Comparison of ENCODE assay signal across 1 cellular context in the genomic region with DNA sequence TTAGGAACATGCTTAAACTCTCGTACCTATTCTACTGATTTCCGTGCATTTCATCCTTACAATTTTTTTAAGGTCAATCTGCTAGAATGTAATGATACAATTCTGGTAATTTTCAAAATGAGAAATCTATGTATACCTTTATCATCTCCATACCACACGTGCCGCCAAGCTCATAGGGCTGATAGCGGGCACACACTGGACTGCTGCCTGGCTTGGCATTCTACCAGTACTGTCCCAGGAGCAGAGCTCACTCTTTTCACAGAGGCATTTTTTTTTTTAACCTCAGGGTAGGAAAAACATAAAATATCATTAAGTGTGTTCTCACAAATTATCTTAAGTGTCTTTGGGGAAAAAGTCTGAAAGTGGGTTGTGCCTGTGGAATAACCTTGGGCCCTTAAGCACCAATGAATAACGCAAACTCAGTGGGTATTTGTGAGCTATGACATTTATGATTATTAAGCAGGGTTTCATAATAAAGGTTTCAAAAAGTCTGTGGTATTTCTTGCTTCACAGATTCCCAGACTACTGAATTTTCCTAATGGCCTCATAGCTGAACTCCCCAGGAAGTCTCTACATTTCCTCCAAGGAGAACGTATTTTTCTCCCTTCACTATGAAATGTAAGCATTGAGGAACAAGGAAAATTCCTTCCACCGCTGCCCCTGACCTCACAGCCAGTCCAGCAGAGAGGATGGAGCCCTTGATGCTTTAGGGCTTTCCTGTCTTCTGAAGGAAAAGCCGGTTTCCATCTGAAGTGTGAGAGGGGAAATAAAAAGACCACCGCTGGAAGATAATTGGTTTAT.
TF ChIP-seq lines count a peak whose summit lies in the region.

No MANE protein-coding gene starts in this region.

TF ChIP-seq in GM23338, 12 proteins besides CTCF, POLR2A, EP300 and RAD21:
- TF ChIP-seq EZH2phosphoT487 (IDR thresholded peaks at IDR 0.05; ENCODE audit: unreplicated experiment) (no peak), POLR2AphosphoS5 (IDR thresholded peaks at IDR 0.05; ENCODE audit: low read depth) (no peak), NANOG (IDR thresholded peaks at IDR 0.05; ENCODE audit: borderline replicate concordance) (no peak), CREB1 (CRISPR knock-in tag; IDR thresholded peaks at IDR 0.05; ENCODE audit: low read depth) (no peak), ZNF331 (CRISPR knock-in tag; IDR thresholded peaks at IDR 0.05; ENCODE audit: low read depth) (no peak), STAT1 (IDR thresholded peaks at IDR 0.05; ENCODE audit: unreplicated experiment) (no peak), ZNF114 (CRISPR knock-in tag; IDR thresholded peaks at IDR 0.05) (no peak), JUNB (IDR thresholded peaks at IDR 0.05; ENCODE audit: unreplicated experiment) (no peak), EZH2 (IDR thresholded peaks at IDR 0.05; ENCODE audit: low read depth, unreplicated experiment) (no peak), REST (IDR thresholded peaks at IDR 0.05; ENCODE audit: unreplicated experiment) (no peak)
- TF ChIP-seq, protein P1, sequence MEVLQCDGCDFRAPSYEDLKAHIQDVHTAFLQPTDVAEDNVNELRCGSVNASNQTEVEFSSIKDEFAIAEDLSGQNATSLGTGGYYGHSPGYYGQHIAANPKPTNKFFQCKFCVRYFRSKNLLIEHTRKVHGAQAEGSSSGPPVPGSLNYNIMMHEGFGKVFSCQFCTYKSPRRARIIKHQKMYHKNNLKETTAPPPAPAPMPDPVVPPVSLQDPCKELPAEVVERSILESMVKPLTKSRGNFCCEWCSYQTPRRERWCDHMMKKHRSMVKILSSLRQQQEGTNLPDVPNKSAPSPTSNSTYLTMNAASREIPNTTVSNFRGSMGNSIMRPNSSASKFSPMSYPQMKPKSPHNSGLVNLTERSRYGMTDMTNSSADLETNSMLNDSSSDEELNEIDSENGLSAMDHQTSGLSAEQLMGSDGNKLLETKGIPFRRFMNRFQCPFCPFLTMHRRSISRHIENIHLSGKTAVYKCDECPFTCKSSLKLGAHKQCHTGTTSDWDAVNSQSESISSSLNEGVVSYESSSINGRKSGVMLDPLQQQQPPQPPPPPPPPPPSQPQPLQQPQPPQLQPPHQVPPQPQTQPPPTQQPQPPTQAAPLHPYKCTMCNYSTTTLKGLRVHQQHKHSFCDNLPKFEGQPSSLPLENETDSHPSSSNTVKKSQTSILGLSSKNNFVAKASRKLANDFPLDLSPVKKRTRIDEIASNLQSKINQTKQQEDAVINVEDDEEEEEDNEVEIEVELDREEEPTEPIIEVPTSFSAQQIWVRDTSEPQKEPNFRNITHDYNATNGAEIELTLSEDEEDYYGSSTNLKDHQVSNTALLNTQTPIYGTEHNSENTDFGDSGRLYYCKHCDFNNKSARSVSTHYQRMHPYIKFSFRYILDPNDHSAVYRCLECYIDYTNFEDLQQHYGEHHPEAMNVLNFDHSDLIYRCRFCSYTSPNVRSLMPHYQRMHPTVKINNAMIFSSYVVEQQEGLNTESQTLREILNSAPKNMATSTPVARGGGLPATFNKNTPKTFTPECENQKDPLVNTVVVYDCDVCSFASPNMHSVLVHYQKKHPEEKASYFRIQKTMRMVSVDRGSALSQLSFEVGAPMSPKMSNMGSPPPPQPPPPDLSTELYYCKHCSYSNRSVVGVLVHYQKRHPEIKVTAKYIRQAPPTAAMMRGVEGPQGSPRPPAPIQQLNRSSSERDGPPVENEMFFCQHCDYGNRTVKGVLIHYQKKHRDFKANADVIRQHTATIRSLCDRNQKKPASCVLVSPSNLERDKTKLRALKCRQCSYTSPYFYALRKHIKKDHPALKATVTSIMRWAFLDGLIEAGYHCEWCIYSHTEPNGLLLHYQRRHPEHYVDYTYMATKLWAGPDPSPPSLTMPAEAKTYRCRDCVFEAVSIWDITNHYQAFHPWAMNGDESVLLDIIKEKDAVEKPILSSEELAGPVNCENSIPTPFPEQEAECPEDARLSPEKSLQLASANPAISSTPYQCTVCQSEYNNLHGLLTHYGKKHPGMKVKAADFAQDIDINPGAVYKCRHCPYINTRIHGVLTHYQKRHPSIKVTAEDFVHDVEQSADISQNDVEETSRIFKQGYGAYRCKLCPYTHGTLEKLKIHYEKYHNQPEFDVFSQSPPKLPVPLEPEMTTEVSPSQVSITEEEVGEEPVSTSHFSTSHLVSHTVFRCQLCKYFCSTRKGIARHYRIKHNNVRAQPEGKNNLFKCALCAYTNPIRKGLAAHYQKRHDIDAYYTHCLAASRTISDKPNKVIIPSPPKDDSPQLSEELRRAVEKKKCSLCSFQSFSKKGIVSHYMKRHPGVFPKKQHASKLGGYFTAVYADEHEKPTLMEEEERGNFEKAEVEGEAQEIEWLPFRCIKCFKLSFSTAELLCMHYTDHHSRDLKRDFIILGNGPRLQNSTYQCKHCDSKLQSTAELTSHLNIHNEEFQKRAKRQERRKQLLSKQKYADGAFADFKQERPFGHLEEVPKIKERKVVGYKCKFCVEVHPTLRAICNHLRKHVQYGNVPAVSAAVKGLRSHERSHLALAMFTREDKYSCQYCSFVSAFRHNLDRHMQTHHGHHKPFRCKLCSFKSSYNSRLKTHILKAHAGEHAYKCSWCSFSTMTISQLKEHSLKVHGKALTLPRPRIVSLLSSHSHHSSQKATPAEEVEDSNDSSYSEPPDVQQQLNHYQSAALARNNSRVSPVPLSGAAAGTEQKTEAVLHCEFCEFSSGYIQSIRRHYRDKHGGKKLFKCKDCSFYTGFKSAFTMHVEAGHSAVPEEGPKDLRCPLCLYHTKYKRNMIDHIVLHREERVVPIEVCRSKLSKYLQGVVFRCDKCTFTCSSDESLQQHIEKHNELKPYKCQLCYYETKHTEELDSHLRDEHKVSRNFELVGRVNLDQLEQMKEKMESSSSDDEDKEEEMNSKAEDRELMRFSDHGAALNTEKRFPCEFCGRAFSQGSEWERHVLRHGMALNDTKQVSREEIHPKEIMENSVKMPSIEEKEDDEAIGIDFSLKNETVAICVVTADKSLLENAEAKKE (CRISPR knock-in tag; IDR thresholded peaks at IDR 0.05) = no peak
- TF ChIP-seq, protein P2, sequence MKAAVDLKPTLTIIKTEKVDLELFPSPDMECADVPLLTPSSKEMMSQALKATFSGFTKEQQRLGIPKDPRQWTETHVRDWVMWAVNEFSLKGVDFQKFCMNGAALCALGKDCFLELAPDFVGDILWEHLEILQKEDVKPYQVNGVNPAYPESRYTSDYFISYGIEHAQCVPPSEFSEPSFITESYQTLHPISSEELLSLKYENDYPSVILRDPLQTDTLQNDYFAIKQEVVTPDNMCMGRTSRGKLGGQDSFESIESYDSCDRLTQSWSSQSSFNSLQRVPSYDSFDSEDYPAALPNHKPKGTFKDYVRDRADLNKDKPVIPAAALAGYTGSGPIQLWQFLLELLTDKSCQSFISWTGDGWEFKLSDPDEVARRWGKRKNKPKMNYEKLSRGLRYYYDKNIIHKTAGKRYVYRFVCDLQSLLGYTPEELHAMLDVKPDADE (IDR thresholded peaks at IDR 0.05) = no peak
